Comparison of ENCODE assay signal across 16 cellular contexts in genomic region chr5:66348387-66349125, GRCh38.
DNase-seq lines count a peak whose midpoint lies in the region; ATAC-seq and TF ChIP-seq lines count a peak whose summit lies in the region.
"Had no signal": no experiment of that assay in that cellular context is flagged by ENCODE, and none has a peak within 500 bp of the region (broad histone marks: within the 10 kb centered on the region; RNA-seq: fewer than 3 reads in every experiment).

No MANE protein-coding gene starts in this region.

- no peaks in the 10 kb centered on the region for H4K20me1 ChIP-seq in MM.1S (ENCODE audit: insufficient read depth, low read length)
- H4K20me1 ChIP-seq: BLaER1 had no signal

- intact Hi-C loops in Right ventricle myocardium inferior (cut with DNase I) (no loop called here), cardiac septum (cut with DNase I) (loop anchor here (2.0 kb wide), 1 partner anchor 18 kb away; no protein-coding TSS in a partner anchor), left ventricle myocardium superior (cut with micrococcal nuclease) (no loop called here), aorta (cut with DNase I) (no loop called here)

- H3K4me1 ChIP-seq in aorta (ENCODE audit: control insufficient read depth in 1 of 2, insufficient read depth in 2 of 2, low read length in 2 of 2): no peaks in the 10 kb centered on the region
- no peaks in the 10 kb centered on the region for H3K4me1 ChIP-seq in MM.1S (ENCODE audit: low read length)
- H3K4me1 ChIP-seq: BLaER1, HAP-1 had no signal

- no peak overlapping the region for H2AFZ ChIP-seq in MM.1S (ENCODE audit: low read length)
- H2AFZ ChIP-seq: GM23248 had no signal

- TF ChIP-seq CTCF in neural crest cell (conservative IDR thresholded peaks at IDR 0.05) (no peak), MM.1S (IDR thresholded peaks at IDR 0.05; ENCODE audit: low read length) (no peak), WTC11 (IDR thresholded peaks at IDR 0.05) (no peak)

- no peaks in the 10 kb centered on the region for H3K36me3 Mint-ChIP-seq in neural crest cell (ENCODE audit: low read depth)
- H3K36me3 Mint-ChIP-seq in WTC11: no peaks in the 10 kb centered on the region
- H3K36me3 Mint-ChIP-seq: CD14-positive monocyte; CD4-positive, alpha-beta memory T cell had no signal

- H3K79me2 ChIP-seq in MM.1S (ENCODE audit: low read length): no peaks in the 10 kb centered on the region

- H3K27ac ChIP-seq in aorta (ENCODE audit: low read depth in 1 of 2, low read length in 2 of 2): no peak overlapping the region
- H3K27ac ChIP-seq in MM.1S (ENCODE audit: low read length): no peak overlapping the region
- H3K27ac ChIP-seq: BLaER1, GM23248 had no signal

- CTCF ChIA-PET in WTC11 (lab: Charles Lee): no interaction called here

- H3K9me3 Mint-ChIP-seq in neural crest cell (no peaks in the 10 kb centered on the region), WTC11 (0 out of 2 replicates have a peak, but pooled peaks cover 3% of the 10 kb centered on the region)

- no peak overlapping the region for H3K9ac ChIP-seq in MM.1S (ENCODE audit: low read length)
- H3K9ac ChIP-seq: BLaER1, GM23248 had no signal

- 79 to 81% methylated on average over 4 of the region's 4 CpGs for WGBS in aorta, 2 donors

- H3K4me3 ChIP-seq in aorta (ENCODE audit: low read length in 2 of 2) (no peak overlapping the region), MM.1S (ENCODE audit: low read length) (no peak overlapping the region)
- H3K4me3 ChIP-seq: BLaER1, GM23248, HAP-1 had no signal

- ATAC-seq in Right ventricle myocardium inferior: peak; percentile 57
- peak; percentile 67 for ATAC-seq in left ventricle myocardium superior
- ATAC-seq in aorta (ENCODE audit: low FRiP score): no peak
- ATAC-seq in WTC11: no peak

- no peak overlapping the region for H3K4me3 Mint-ChIP-seq in neural crest cell
- no peak overlapping the region for H3K4me3 Mint-ChIP-seq in WTC11
- H3K4me3 Mint-ChIP-seq: CD14-positive monocyte; CD4-positive, alpha-beta memory T cell had no signal

- no peaks in the 10 kb centered on the region for H3F3A ChIP-seq in MM.1S (ENCODE audit: insufficient read depth, low read length)

- H3K9me3 ChIP-seq in aorta (ENCODE audit: control insufficient read depth, low read length) (peaks cover 1% of the 10 kb centered on the region), MM.1S (replicated peaks; ENCODE audit: insufficient read depth, low read length) (no peaks in the 10 kb centered on the region)
- H3K9me3 ChIP-seq: BLaER1, HAP-1 had no signal

- no peak overlapping the region for H3K4me2 ChIP-seq in MM.1S (ENCODE audit: low read depth, low read length)
- H3K4me2 ChIP-seq: BLaER1 had no signal

- H3K27ac Mint-ChIP-seq in neural crest cell (ENCODE audit: unreplicated experiment) (peak overlapping the region; percentile 22), WTC11 (no peak overlapping the region)
- H3K27ac Mint-ChIP-seq: CD14-positive monocyte; CD4-positive, alpha-beta memory T cell had no signal

- no peaks in the 10 kb centered on the region for H3K9me2 ChIP-seq in MM.1S (replicated peaks; ENCODE audit: insufficient read depth, low read length)

- POLR2A ChIA-PET in WTC11 (lab: Charles Lee): no interaction called here

- DNase-seq in Right ventricle myocardium inferior (ENCODE audit: missing footprints): no peak
- DNase-seq in cardiac septum (ENCODE audit: low spot score): no peak
- no peak for DNase-seq in left ventricle myocardium superior
- DNase-seq in neural crest cell (ENCODE audit: low read depth, low spot score): no peak
- no peak for DNase-seq in aorta
- DNase-seq in MM.1S: no peak
- no peak for DNase-seq in WTC11 (ENCODE audit: low spot score)
- DNase-seq: 8988T; CD4-positive, alpha-beta memory T cell; DMS153; DMS79; GDM1; GM23248 had no signal

- no peaks in the 10 kb centered on the region for H3K36me3 ChIP-seq in aorta (ENCODE audit: control insufficient read depth in 1 of 2, insufficient read depth in 2 of 2, low read length in 1 of 2)
- no peaks in the 10 kb centered on the region for H3K36me3 ChIP-seq in MM.1S (replicated peaks; ENCODE audit: insufficient read depth, low read length)
- H3K36me3 ChIP-seq: BLaER1, HAP-1 had no signal

- H3K27me3 Mint-ChIP-seq in neural crest cell (ENCODE audit: low read depth) (peaks cover 3% of the 10 kb centered on the region), WTC11 (ENCODE audit: low read depth) (no peaks in the 10 kb centered on the region)

- H3K27me3 ChIP-seq in aorta (ENCODE audit: control insufficient read depth in 1 of 2, insufficient read depth in 2 of 2, low read length in 1 of 2): no peaks in the 10 kb centered on the region
- H3K27me3 ChIP-seq in MM.1S (replicated peaks; ENCODE audit: insufficient read depth, low read length): no peaks in the 10 kb centered on the region
- H3K27me3 ChIP-seq: BLaER1 had no signal

- H3K4me1 Mint-ChIP-seq in neural crest cell (no peaks in the 10 kb centered on the region), WTC11 (peaks cover 1% of the 10 kb centered on the region)
- H3K4me1 Mint-ChIP-seq: CD4-positive, alpha-beta memory T cell had no signal

TF ChIP-seq in WTC11, 78 proteins besides CTCF, POLR2A, EP300 and RAD21 (continues in another document):
- no peak for TF ChIP-seq ZNF232 (CRISPR knock-in tag; IDR thresholded peaks at IDR 0.05)
- TF ChIP-seq TCF7 (CRISPR knock-in tag; IDR thresholded peaks at IDR 0.05; ENCODE audit: low read depth): no peak
- no peak for TF ChIP-seq GTF2I (CRISPR knock-in tag; conservative IDR thresholded peaks at IDR 0.05)
- no peak for TF ChIP-seq RELA (CRISPR knock-in tag; IDR thresholded peaks at IDR 0.05; ENCODE audit: borderline replicate concordance)
- no peak for TF ChIP-seq AR (CRISPR knock-in tag; IDR thresholded peaks at IDR 0.05)
- no peak for TF ChIP-seq ZNF396 (CRISPR knock-in tag; IDR thresholded peaks at IDR 0.05; ENCODE audit: borderline replicate concordance)
- TF ChIP-seq, protein P1, sequence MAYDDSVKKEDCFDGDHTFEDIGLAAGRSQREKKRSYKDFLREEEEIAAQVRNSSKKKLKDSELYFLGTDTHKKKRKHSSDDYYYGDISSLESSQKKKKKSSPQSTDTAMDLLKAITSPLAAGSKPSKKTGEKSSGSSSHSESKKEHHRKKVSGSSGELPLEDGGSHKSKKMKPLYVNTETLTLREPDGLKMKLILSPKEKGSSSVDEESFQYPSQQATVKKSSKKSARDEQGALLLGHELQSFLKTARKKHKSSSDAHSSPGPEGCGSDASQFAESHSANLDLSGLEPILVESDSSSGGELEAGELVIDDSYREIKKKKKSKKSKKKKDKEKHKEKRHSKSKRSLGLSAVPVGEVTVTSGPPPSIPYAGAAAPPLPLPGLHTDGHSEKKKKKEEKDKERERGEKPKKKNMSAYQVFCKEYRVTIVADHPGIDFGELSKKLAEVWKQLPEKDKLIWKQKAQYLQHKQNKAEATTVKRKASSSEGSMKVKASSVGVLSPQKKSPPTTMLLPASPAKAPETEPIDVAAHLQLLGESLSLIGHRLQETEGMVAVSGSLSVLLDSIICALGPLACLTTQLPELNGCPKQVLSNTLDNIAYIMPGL (CRISPR knock-in tag; IDR thresholded peaks at IDR 0.05): no peak
- no peak for TF ChIP-seq CDX4 (CRISPR knock-in tag; IDR thresholded peaks at IDR 0.05; ENCODE audit: borderline replicate concordance)
- no peak for TF ChIP-seq NFE2L1 (CRISPR knock-in tag; IDR thresholded peaks at IDR 0.05)
- no peak for TF ChIP-seq SOX15 (CRISPR knock-in tag; IDR thresholded peaks at IDR 0.05)
- TF ChIP-seq ZNF512 (CRISPR knock-in tag; IDR thresholded peaks at IDR 0.05; ENCODE audit: borderline replicate concordance): no peak
- no peak for TF ChIP-seq ELF4 (CRISPR knock-in tag; IDR thresholded peaks at IDR 0.05; ENCODE audit: low read depth)

Comparison
In these comparisons a context has a peak if more than half of its experiments do, and no peak if none do; other contexts are left out.
1. ATAC-seq: peak in Right ventricle myocardium inferior (single experiment) and left ventricle myocardium superior (single experiment); none in aorta (single experiment) and WTC11 (single experiment).